In genomic region chr6:108243836-108244235, GRCh38 we compare ENCODE assay signal across 34 cellular contexts.
"Had no signal": no experiment of that assay in that cellular context is flagged by ENCODE, and none has a peak within 500 bp of the region (broad histone marks: within the 10 kb centered on the region; RNA-seq: fewer than 3 reads in every experiment).

No MANE protein-coding gene starts in this region.

- H3K4me1 ChIP-seq: ascending aorta, colonic mucosa had no signal

- H3K4me3 ChIP-seq: adrenal gland, ascending aorta, body of pancreas, cardiac muscle cell, colonic mucosa, dorsolateral prefrontal cortex, esophagus muscularis mucosa, gastroesophageal sphincter, heart right ventricle had no signal

- H3K9me3 ChIP-seq: adrenal gland, ascending aorta, body of pancreas, colonic mucosa, gastroesophageal sphincter had no signal

- H3K27me3 Mint-ChIP-seq: activated CD4-positive, alpha-beta memory T cell treated with anti-CD3 and anti-CD28 coated beads for 36 hours; activated CD4-positive, alpha-beta T cell treated with anti-CD3 and anti-CD28 coated beads for 36 hours; activated CD4-positive, alpha-beta T cell treated with anti-CD3 and anti-CD28 coated beads, Interleukin-2, amount 10 ng/mL, durations not matched to agents 24 days and 14 days; activated CD8-positive, alpha-beta memory T cell treated with anti-CD3 and anti-CD28 coated beads, Interleukin-2, amount 10 ng/mL, durations not matched to agents 7 days and 5 days; activated naive CD4-positive, alpha-beta T cell treated with anti-CD3 and anti-CD28 coated beads, Interleukin-2, amount 50 U/mL, for 24 hours; activated naive CD8-positive, alpha-beta T cell treated with anti-CD3 and anti-CD28 coated beads for 36 hours; activated naive CD8-positive, alpha-beta T cell treated with anti-CD3 and anti-CD28 coated beads, Interleukin-2, amount 50 U/mL, for 24 hours had no signal

- H3K27me3 ChIP-seq: adrenal gland, ascending aorta, body of pancreas, cardiac muscle cell, colonic mucosa, dorsolateral prefrontal cortex, esophagus muscularis mucosa, gastroesophageal sphincter, heart right ventricle had no signal

- H3K27ac ChIP-seq: ascending aorta, body of pancreas, cardiac muscle cell, colonic mucosa, dorsolateral prefrontal cortex, esophagus muscularis mucosa, gastroesophageal sphincter, heart right ventricle had no signal

- H3K36me3 ChIP-seq: adrenal gland, cardiac muscle cell, colonic mucosa had no signal

- ATAC-seq: activated CD4-positive, alpha-beta T cell treated with anti-CD3 and anti-CD28 coated beads for 36 hours; activated CD8-positive, alpha-beta memory T cell treated with anti-CD3 and anti-CD28 coated beads, Interleukin-2, amount 10 ng/mL, durations not matched to agents 7 days and 5 days; activated CD8-positive, alpha-beta T cell treated with anti-CD3 and anti-CD28 coated beads, Interleukin-2, amount 10 ng/mL, durations not matched to agents 7 days and 5 days; activated naive CD8-positive, alpha-beta T cell treated with anti-CD3 and anti-CD28 coated beads, Interleukin-2, amount 50 U/mL, for 24 hours; body of pancreas; gastroesophageal sphincter; heart right ventricle had no signal

- H3K9me3 Mint-ChIP-seq: activated CD4-positive, alpha-beta T cell treated with anti-CD3 and anti-CD28 coated beads, Interleukin-2, amount 10 ng/mL, durations not matched to agents 24 days and 14 days; activated naive CD4-positive, alpha-beta T cell treated with anti-CD3 and anti-CD28 coated beads, Interleukin-2, amount 50 U/mL, for 24 hours had no signal

- H3K27ac Mint-ChIP-seq: activated CD4-positive, alpha-beta memory T cell treated with anti-CD3 and anti-CD28 coated beads for 36 hours; activated CD4-positive, alpha-beta T cell treated with anti-CD3 and anti-CD28 coated beads for 36 hours; activated CD4-positive, alpha-beta T cell treated with anti-CD3 and anti-CD28 coated beads, Interleukin-2, amount 10 ng/mL, durations not matched to agents 24 days and 14 days; activated CD8-positive, alpha-beta memory T cell treated with anti-CD3 and anti-CD28 coated beads, Interleukin-2, amount 10 ng/mL, durations not matched to agents 7 days and 5 days; activated CD8-positive, alpha-beta T cell treated with anti-CD3 and anti-CD28 coated beads, Interleukin-2, amount 10 ng/mL, durations not matched to agents 7 days and 5 days; activated naive CD4-positive, alpha-beta T cell treated with anti-CD3 and anti-CD28 coated beads for 36 hours; activated naive CD4-positive, alpha-beta T cell treated with anti-CD3 and anti-CD28 coated beads, Interleukin-2, amount 50 U/mL, for 24 hours; activated naive CD8-positive, alpha-beta T cell treated with anti-CD3 and anti-CD28 coated beads for 36 hours; activated naive CD8-positive, alpha-beta T cell treated with anti-CD3 and anti-CD28 coated beads, Interleukin-2, amount 50 U/mL, for 24 hours; activated T-helper 1 cell treated with anti-CD3 and anti-CD28 coated beads, Interleukin-12 subunit alpha, Interleukin-12 subunit beta, Interleukin-2, Interleukin-4 antibody, amounts not matched to agents 30 ng/mL and 10 ng/mL and 1 ng/mL, durations not matched to agents 14 hours and 24 hours and 36 hours; activated T-helper 2 cell treated with anti-CD3 and anti-CD28 coated beads, Interferon-gamma antibody, Interleukin-2, Interleukin-4, amounts not matched to agents 10 μg/mL and 5 μg/mL and 100 μg/mL, durations not matched to agents 14 hours and 24 hours and 36 hours; endodermal cell had no signal

- DNase-seq: activated CD4-positive, alpha-beta memory T cell treated with anti-CD3 and anti-CD28 coated beads for 36 hours; activated CD4-positive, alpha-beta T cell treated with anti-CD3 and anti-CD28 coated beads for 36 hours; activated CD4-positive, alpha-beta T cell treated with anti-CD3 and anti-CD28 coated beads, Interleukin-2, amount 10 ng/mL, durations not matched to agents 24 days and 14 days; activated CD4-positive, CD25-positive, alpha-beta regulatory T cell; activated CD4-positive, CD25-positive, alpha-beta regulatory T cell treated with anti-CD3 and anti-CD28 coated beads, Interleukin-2, amount 50 U/mL, for 72 hours; activated CD8-positive, alpha-beta memory T cell treated with anti-CD3 and anti-CD28 coated beads, Interleukin-2, amount 10 ng/mL, durations not matched to agents 7 days and 5 days; activated CD8-positive, alpha-beta memory T cell treated with anti-CD3 and anti-CD28 coated beads, Interleukin-2, amount 50 U/mL, for 4 hours; activated CD8-positive, alpha-beta T cell treated with anti-CD3 and anti-CD28 coated beads, Interleukin-2, amount 10 ng/mL, durations not matched to agents 7 days and 5 days; activated effector memory CD4-positive, alpha-beta T cell treated with anti-CD3 and anti-CD28 coated beads, Interleukin-2, amount 50 U/mL, for 16 hours; activated naive CD4-positive, alpha-beta T cell treated with anti-CD3 and anti-CD28 coated beads for 36 hours; activated naive CD8-positive, alpha-beta T cell treated with anti-CD3 and anti-CD28 coated beads for 36 hours; activated naive CD8-positive, alpha-beta T cell treated with anti-CD3 and anti-CD28 coated beads, Interleukin-2, amount 50 U/mL, for 24 hours; activated T-cell treated with anti-CD3 and anti-CD28 coated beads, Interleukin-2, amount 50 U/mL, for 1 hour; activated T-cell treated with anti-CD3 and anti-CD28 coated beads, Interleukin-2, amount 50 U/mL, for 48 hours; adrenal gland; amygdala; body of pancreas; central memory CD4-positive, alpha-beta T cell; cerebellar nuclear complex; colonic mucosa; dorsolateral prefrontal cortex; effector memory CD4-positive, alpha-beta T cell; endodermal cell; erythroblast; foreskin fibroblast; heart right ventricle; T-helper 2 cell had no signal

- H3K4me3 Mint-ChIP-seq: activated CD4-positive, alpha-beta memory T cell treated with anti-CD3 and anti-CD28 coated beads for 36 hours; activated CD4-positive, alpha-beta T cell treated with anti-CD3 and anti-CD28 coated beads for 36 hours; activated CD4-positive, alpha-beta T cell treated with anti-CD3 and anti-CD28 coated beads, Interleukin-2, amount 10 ng/mL, durations not matched to agents 24 days and 14 days; activated CD8-positive, alpha-beta memory T cell treated with anti-CD3 and anti-CD28 coated beads, Interleukin-2, amount 10 ng/mL, durations not matched to agents 7 days and 5 days; activated CD8-positive, alpha-beta T cell treated with anti-CD3 and anti-CD28 coated beads, Interleukin-2, amount 10 ng/mL, durations not matched to agents 7 days and 5 days; activated naive CD4-positive, alpha-beta T cell treated with anti-CD3 and anti-CD28 coated beads for 36 hours; activated naive CD4-positive, alpha-beta T cell treated with anti-CD3 and anti-CD28 coated beads, Interleukin-2, amount 50 U/mL, for 24 hours; activated naive CD8-positive, alpha-beta T cell treated with anti-CD3 and anti-CD28 coated beads for 36 hours; activated naive CD8-positive, alpha-beta T cell treated with anti-CD3 and anti-CD28 coated beads, Interleukin-2, amount 50 U/mL, for 24 hours; activated T-helper 1 cell treated with anti-CD3 and anti-CD28 coated beads, Interleukin-12 subunit alpha, Interleukin-12 subunit beta, Interleukin-2, Interleukin-4 antibody, amounts not matched to agents 30 ng/mL and 10 ng/mL and 1 ng/mL, durations not matched to agents 14 hours and 24 hours and 36 hours; endodermal cell had no signal
